ENCODE assay signal across 13 cellular contexts in the genomic region with DNA sequence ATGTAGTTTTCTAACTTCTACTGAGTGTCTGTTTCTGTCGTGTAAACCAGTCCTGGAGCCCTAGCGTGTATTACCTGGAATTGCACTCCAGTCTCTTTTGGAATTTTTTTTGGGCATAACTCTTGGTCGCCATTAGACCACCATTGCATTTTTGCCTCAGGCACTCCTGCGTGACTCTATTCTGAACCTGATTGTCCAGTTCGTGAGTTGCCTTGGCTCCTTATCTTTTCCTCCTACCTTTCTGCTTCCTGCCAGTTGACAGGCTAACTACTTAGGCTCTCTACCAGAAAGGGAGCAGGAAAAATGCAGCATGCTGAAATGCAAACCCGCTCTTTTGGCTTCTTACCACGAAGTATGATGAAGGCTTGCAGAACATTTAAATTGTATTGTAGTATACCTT.
"Had no signal": no experiment of that assay in that cellular context is flagged by ENCODE, and none has a peak within 500 bp of the region (broad histone marks: within the 10 kb centered on the region; RNA-seq: fewer than 3 reads in every experiment).

No MANE protein-coding gene starts in this region.

- ATAC-seq: activated CD4-positive, CD25-positive, alpha-beta regulatory T cell treated with anti-CD3 and anti-CD28 coated beads, Interleukin-2, amount 50 U/mL, for 24 hours; activated naive CD4-positive, alpha-beta T cell treated with anti-CD3 and anti-CD28 coated beads, Interleukin-2, amount 50 U/mL, for 72 hours; stimulated activated naive CD8-positive, alpha-beta T cell treated with anti-CD3 and anti-CD28 coated beads, Interleukin-15, amount 100 ng/mL, for 72 hours had no signal

- H3K27me3 Mint-ChIP-seq: stimulated activated naive CD8-positive, alpha-beta T cell treated with anti-CD3 and anti-CD28 coated beads, Interleukin-15, amount 100 ng/mL, for 72 hours had no signal

- H3K4me3 Mint-ChIP-seq: stimulated activated naive CD8-positive, alpha-beta T cell treated with anti-CD3 and anti-CD28 coated beads, Interleukin-15, amount 100 ng/mL, for 72 hours had no signal

- H3K27ac Mint-ChIP-seq: stimulated activated naive CD8-positive, alpha-beta T cell treated with anti-CD3 and anti-CD28 coated beads, Interleukin-15, amount 100 ng/mL, for 72 hours had no signal

- DNase-seq: activated effector memory CD4-positive, alpha-beta T cell treated with Interleukin-2 at 50 U/mL for 16 hours; activated T-cell treated with anti-CD3 and anti-CD28 coated beads, Interleukin-2, amount 50 U/mL, for 1 hour; anterior cingulate cortex; stimulated activated CD4-positive, alpha-beta T cell treated with anti-CD3 and anti-CD28 coated beads, Interleukin-15, amount 100 ng/mL, for 24 hours; stimulated activated CD4-positive, alpha-beta T cell treated with anti-CD3 and anti-CD28 coated beads, Interleukin-4, amount 100 ng/mL, for 4 hours; stimulated activated naive CD8-positive, alpha-beta T cell treated with anti-CD3 and anti-CD28 coated beads, Interleukin-15, amount 100 ng/mL, for 72 hours had no signal

- FAIRE-seq: colon, endothelial cell of umbilical vein, frontal cortex, urothelium cell line had no signal

- H3K9me3 ChIP-seq: thoracic aorta had no signal

- H3K4me3 ChIP-seq: thoracic aorta had no signal

- H3K27ac ChIP-seq: thoracic aorta had no signal

- H3K9me3 Mint-ChIP-seq: activated naive CD4-positive, alpha-beta T cell treated with anti-CD3 and anti-CD28 coated beads, Interleukin-2, amount 50 U/mL, for 72 hours had no signal

- H3K36me3 ChIP-seq: thoracic aorta had no signal
